15 cellular contexts compared by ENCODE assay signal in genomic region chr6:111819458-111819857, GRCh38. TPM values are rescaled to one million over a fixed set of nuclear protein-coding genes. Genes with fewer than 3 reads are reported as not detected.
DNase-seq lines count a peak whose midpoint lies in the region; ATAC-seq lines count a peak whose summit lies in the region.
"Had no signal": no experiment of that assay in that cellular context is flagged by ENCODE, and none has a peak within 500 bp of the region (broad histone marks: within the 10 kb centered on the region; RNA-seq: fewer than 3 reads in every experiment).

No MANE protein-coding gene starts in this region.

- H3K4me1 ChIP-seq in Karpas-422 (ENCODE audit: low read length), result peaks cover 65% of the 10 kb centered on the region

- no peaks in the 10 kb centered on the region; the same call in 1 of the 2 replicates for H3K9me3 ChIP-seq in Karpas-422 (ENCODE audit: low read length)

- no peak overlapping the region for H3K4me3 ChIP-seq in Karpas-422 (ENCODE audit: low read length)

- no peaks in the 10 kb centered on the region for H3K9me3 Mint-ChIP-seq in activated T-cell treated with anti-CD3 and anti-CD28 coated beads, Interleukin-2, amount 50 U/mL, for 24 hours
- H3K9me3 Mint-ChIP-seq in central memory CD8-positive, alpha-beta T cell, result no peaks in the 10 kb centered on the region
- no peaks in the 10 kb centered on the region for H3K9me3 Mint-ChIP-seq in stimulated activated memory B cell treated with anti-CD40 and anti-IgM and Interleukin-4, amounts not matched to agents 10 μg/mL and 1 μg/mL and 100 μg/mL, for 72 hours
- no peaks in the 10 kb centered on the region for H3K9me3 Mint-ChIP-seq in naive thymus-derived CD8-positive, alpha-beta T cell
- H3K9me3 Mint-ChIP-seq: CD14-positive monocyte had no signal

- H3K4me3 Mint-ChIP-seq in activated T-cell treated with anti-CD3 and anti-CD28 coated beads, Interleukin-2, amount 50 U/mL, for 24 hours, result no peak overlapping the region
- H3K4me3 Mint-ChIP-seq in central memory CD8-positive, alpha-beta T cell, result peak overlapping the region; percentile 41
- no peak overlapping the region for H3K4me3 Mint-ChIP-seq in stimulated activated memory B cell treated with anti-CD40 and anti-IgM and Interleukin-4, amounts not matched to agents 10 μg/mL and 1 μg/mL and 100 μg/mL, for 72 hours
- H3K4me3 Mint-ChIP-seq in naive thymus-derived CD8-positive, alpha-beta T cell, result peak overlapping the region in 4 of 10 donors; percentile 17 to 59 (median 44)
- H3K4me3 Mint-ChIP-seq: CD14-positive monocyte had no signal

- H3K27me3 Mint-ChIP-seq in activated T-cell treated with anti-CD3 and anti-CD28 coated beads, Interleukin-2, amount 50 U/mL, for 24 hours, result no peaks in the 10 kb centered on the region
- no peaks in the 10 kb centered on the region for H3K27me3 Mint-ChIP-seq in central memory CD8-positive, alpha-beta T cell
- H3K27me3 Mint-ChIP-seq in stimulated activated memory B cell treated with anti-CD40 and anti-IgM and Interleukin-4, amounts not matched to agents 10 μg/mL and 1 μg/mL and 100 μg/mL, for 72 hours, result no peaks in the 10 kb centered on the region
- no peaks in the 10 kb centered on the region for H3K27me3 Mint-ChIP-seq in naive thymus-derived CD8-positive, alpha-beta T cell

- peaks cover 85% of the 10 kb centered on the region for H3K79me2 ChIP-seq in Karpas-422 (ENCODE audit: low read length)

- H3K27ac ChIP-seq in Karpas-422 (ENCODE audit: low read length), result peak overlapping the region; percentile 52; the same call in 1 of the 2 replicates

- H3K27me3 ChIP-seq in Karpas-422 (ENCODE audit: low read length), result no peaks in the 10 kb centered on the region

- POLR2A ChIA-PET in naive thymus-derived CD8-positive, alpha-beta T cell (lab: Charles Lee), result no interaction called here

- DNase-seq in activated T-cell treated with anti-CD3 and anti-CD28 coated beads, Interleukin-2, amount 50 U/mL, for 24 hours, result no peak
- DNase-seq in activated T-cell treated with anti-CD3 and anti-CD28 coated beads, Interleukin-2, amount 50 U/mL, for 48 hours, result no peak
- DNase-seq in Karpas-422, result no peak
- no peak for DNase-seq in central memory CD8-positive, alpha-beta T cell (ENCODE audit: low spot score in 2 of 2)
- DNase-seq in naive thymus-derived CD8-positive, alpha-beta T cell, result no peak
- DNase-seq: GF-D8; HCEC 1CT; NCI-H146; NCI-H69; NK-92 treated with Interleukin-12 subunit alpha and Interleukin-12 subunit beta, amount 100 ng/mL, for 24 hours; PC-3 had no signal

- peak overlapping the region; percentile 91 for H3K27ac Mint-ChIP-seq in activated T-cell treated with anti-CD3 and anti-CD28 coated beads, Interleukin-2, amount 50 U/mL, for 24 hours
- peak overlapping the region; percentile 85 for H3K27ac Mint-ChIP-seq in central memory CD8-positive, alpha-beta T cell (ENCODE audit: low read depth)
- H3K27ac Mint-ChIP-seq in stimulated activated memory B cell treated with anti-CD40 and anti-IgM and Interleukin-4, amounts not matched to agents 10 μg/mL and 1 μg/mL and 100 μg/mL, for 72 hours, result peak overlapping the region; percentile 72
- peak overlapping the region in 4 of 10 donors; percentile 6 to 88 (median 54) for H3K27ac Mint-ChIP-seq in naive thymus-derived CD8-positive, alpha-beta T cell

- peak overlapping the region; percentile 0 for H3K4me2 ChIP-seq in Karpas-422 (ENCODE audit: low read depth, low read length, poor library complexity, severe bottlenecking)

- H3K9me2 ChIP-seq in Karpas-422 (replicated peaks; ENCODE audit: insufficient read depth, low read length), result no peaks in the 10 kb centered on the region

- peaks cover 84% of the 10 kb centered on the region for H3K36me3 Mint-ChIP-seq in activated T-cell treated with anti-CD3 and anti-CD28 coated beads, Interleukin-2, amount 50 U/mL, for 24 hours (ENCODE audit: low read depth)
- H3K36me3 Mint-ChIP-seq in central memory CD8-positive, alpha-beta T cell (ENCODE audit: insufficient read depth), result peaks cover 9% of the 10 kb centered on the region
- H3K36me3 Mint-ChIP-seq in stimulated activated memory B cell treated with anti-CD40 and anti-IgM and Interleukin-4, amounts not matched to agents 10 μg/mL and 1 μg/mL and 100 μg/mL, for 72 hours, result peaks cover 13% of the 10 kb centered on the region
- H3K36me3 Mint-ChIP-seq in naive thymus-derived CD8-positive, alpha-beta T cell, result peaks cover 0 to 15% (median 3%) of the 10 kb centered on the region in 3 donors

- H3K36me3 ChIP-seq in Karpas-422 (ENCODE audit: insufficient read depth, low read length), result peaks cover 16% of the 10 kb centered on the region; the same call in 1 of the 2 replicates

- no peak overlapping the region for H3K9ac ChIP-seq in Karpas-422 (ENCODE audit: low read length)

- peaks cover 82% of the 10 kb centered on the region for H3K4me1 Mint-ChIP-seq in activated T-cell treated with anti-CD3 and anti-CD28 coated beads, Interleukin-2, amount 50 U/mL, for 24 hours (ENCODE audit: low read depth)
- H3K4me1 Mint-ChIP-seq in central memory CD8-positive, alpha-beta T cell, result peaks cover 58% of the 10 kb centered on the region
- peaks cover 46% of the 10 kb centered on the region for H3K4me1 Mint-ChIP-seq in stimulated activated memory B cell treated with anti-CD40 and anti-IgM and Interleukin-4, amounts not matched to agents 10 μg/mL and 1 μg/mL and 100 μg/mL, for 72 hours
- peaks cover 30 to 76% (median 52%) of the 10 kb centered on the region in 4 donors for H3K4me1 Mint-ChIP-seq in naive thymus-derived CD8-positive, alpha-beta T cell

- H2AFZ ChIP-seq in Karpas-422 (ENCODE audit: low read length), result no peak overlapping the region

- ATAC-seq in central memory CD8-positive, alpha-beta T cell (replicated peaks; ENCODE audit: extremely low read depth, poor library complexity, severe bottlenecking), result no peak
- ATAC-seq in stimulated activated memory B cell treated with anti-CD40 and anti-IgM and Interleukin-4, amounts not matched to agents 10 μg/mL and 1 μg/mL and 100 μg/mL, for 72 hours, result no peak
- ATAC-seq in HG03159 (IDR thresholded peaks at IDR 0.05; ENCODE audit: unreplicated experiment) (no peak), GM21717 (IDR thresholded peaks at IDR 0.05; ENCODE audit: unreplicated experiment) (no peak)
- ATAC-seq in naive thymus-derived CD8-positive, alpha-beta T cell, result no peak
- ATAC-seq: PC-3 had no signal

- H4K20me1 ChIP-seq in Karpas-422 (ENCODE audit: insufficient read depth, low read depth, low read length), result no peaks in the 10 kb centered on the region

RNA-seq across cellular contexts. Expression of gene FYN, which starts 53.8 kb away (rescaled TPM):
- 249 and 311 TPM in 2 replicates for total RNA-seq in Karpas-422 (2014; rRNA removed; shearing (Covaris generic); ENCODE audit: low replicate concordance)
- total RNA-seq in naive thymus-derived CD8-positive, alpha-beta T cell, result 100 to 1,000 TPM; 521 to 531 TPM
- polyA plus RNA-seq in naive thymus-derived CD8-positive, alpha-beta T cell, result 100 to 1,000 TPM; 159 to 317 (median 317) TPM
